Comparison of ENCODE assay signal across 1 cellular context in genomic region chr7:140533394-140533872, GRCh38.
A peak's percentile ranks its signal among the peaks of the same experiment; 100 is the strongest.
TF ChIP-seq lines count a peak whose summit lies in the region.

No MANE protein-coding gene starts in this region.

TF ChIP-seq in K562, 482 proteins besides CTCF, POLR2A, EP300 and RAD21 (continued from another document and continues in another):
- TF ChIP-seq ZBTB43 (CRISPR knock-in tag; IDR thresholded peaks at IDR 0.05) = no peak
- TF ChIP-seq THRAP3 (IDR thresholded peaks at IDR 0.05; ENCODE audit: borderline replicate concordance) = no peak
- no peak for TF ChIP-seq SRSF7 (optimal IDR thresholded peaks at IDR 0.05; ENCODE audit: low read depth, low read length)
- TF ChIP-seq CREB3 (tag; conservative IDR thresholded peaks at IDR 0.05; ENCODE audit: low read depth) = no peak
- no peak for TF ChIP-seq MECOM (CRISPR knock-in tag; IDR thresholded peaks at IDR 0.05)
- TF ChIP-seq NBN (IDR thresholded peaks at IDR 0.05; ENCODE audit: low read depth) = no peak
- TF ChIP-seq, protein P1, sequence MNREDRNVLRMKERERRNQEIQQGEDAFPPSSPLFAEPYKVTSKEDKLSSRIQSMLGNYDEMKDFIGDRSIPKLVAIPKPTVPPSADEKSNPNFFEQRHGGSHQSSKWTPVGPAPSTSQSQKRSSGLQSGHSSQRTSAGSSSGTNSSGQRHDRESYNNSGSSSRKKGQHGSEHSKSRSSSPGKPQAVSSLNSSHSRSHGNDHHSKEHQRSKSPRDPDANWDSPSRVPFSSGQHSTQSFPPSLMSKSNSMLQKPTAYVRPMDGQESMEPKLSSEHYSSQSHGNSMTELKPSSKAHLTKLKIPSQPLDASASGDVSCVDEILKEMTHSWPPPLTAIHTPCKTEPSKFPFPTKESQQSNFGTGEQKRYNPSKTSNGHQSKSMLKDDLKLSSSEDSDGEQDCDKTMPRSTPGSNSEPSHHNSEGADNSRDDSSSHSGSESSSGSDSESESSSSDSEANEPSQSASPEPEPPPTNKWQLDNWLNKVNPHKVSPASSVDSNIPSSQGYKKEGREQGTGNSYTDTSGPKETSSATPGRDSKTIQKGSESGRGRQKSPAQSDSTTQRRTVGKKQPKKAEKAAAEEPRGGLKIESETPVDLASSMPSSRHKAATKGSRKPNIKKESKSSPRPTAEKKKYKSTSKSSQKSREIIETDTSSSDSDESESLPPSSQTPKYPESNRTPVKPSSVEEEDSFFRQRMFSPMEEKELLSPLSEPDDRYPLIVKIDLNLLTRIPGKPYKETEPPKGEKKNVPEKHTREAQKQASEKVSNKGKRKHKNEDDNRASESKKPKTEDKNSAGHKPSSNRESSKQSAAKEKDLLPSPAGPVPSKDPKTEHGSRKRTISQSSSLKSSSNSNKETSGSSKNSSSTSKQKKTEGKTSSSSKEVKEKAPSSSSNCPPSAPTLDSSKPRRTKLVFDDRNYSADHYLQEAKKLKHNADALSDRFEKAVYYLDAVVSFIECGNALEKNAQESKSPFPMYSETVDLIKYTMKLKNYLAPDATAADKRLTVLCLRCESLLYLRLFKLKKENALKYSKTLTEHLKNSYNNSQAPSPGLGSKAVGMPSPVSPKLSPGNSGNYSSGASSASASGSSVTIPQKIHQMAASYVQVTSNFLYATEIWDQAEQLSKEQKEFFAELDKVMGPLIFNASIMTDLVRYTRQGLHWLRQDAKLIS (CRISPR knock-in tag; IDR thresholded peaks at IDR 0.05) = no peak
- TF ChIP-seq ZNF57 (CRISPR knock-in tag; IDR thresholded peaks at IDR 0.05) = no peak
- TF ChIP-seq, protein P2, sequence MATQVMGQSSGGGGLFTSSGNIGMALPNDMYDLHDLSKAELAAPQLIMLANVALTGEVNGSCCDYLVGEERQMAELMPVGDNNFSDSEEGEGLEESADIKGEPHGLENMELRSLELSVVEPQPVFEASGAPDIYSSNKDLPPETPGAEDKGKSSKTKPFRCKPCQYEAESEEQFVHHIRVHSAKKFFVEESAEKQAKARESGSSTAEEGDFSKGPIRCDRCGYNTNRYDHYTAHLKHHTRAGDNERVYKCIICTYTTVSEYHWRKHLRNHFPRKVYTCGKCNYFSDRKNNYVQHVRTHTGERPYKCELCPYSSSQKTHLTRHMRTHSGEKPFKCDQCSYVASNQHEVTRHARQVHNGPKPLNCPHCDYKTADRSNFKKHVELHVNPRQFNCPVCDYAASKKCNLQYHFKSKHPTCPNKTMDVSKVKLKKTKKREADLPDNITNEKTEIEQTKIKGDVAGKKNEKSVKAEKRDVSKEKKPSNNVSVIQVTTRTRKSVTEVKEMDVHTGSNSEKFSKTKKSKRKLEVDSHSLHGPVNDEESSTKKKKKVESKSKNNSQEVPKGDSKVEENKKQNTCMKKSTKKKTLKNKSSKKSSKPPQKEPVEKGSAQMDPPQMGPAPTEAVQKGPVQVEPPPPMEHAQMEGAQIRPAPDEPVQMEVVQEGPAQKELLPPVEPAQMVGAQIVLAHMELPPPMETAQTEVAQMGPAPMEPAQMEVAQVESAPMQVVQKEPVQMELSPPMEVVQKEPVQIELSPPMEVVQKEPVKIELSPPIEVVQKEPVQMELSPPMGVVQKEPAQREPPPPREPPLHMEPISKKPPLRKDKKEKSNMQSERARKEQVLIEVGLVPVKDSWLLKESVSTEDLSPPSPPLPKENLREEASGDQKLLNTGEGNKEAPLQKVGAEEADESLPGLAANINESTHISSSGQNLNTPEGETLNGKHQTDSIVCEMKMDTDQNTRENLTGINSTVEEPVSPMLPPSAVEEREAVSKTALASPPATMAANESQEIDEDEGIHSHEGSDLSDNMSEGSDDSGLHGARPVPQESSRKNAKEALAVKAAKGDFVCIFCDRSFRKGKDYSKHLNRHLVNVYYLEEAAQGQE (CRISPR knock-in tag; IDR thresholded peaks at IDR 0.05; ENCODE audit: low read depth) = no peak
- TF ChIP-seq ZNF668 (CRISPR knock-in tag; IDR thresholded peaks at IDR 0.05) = no peak
- no peak for TF ChIP-seq TSC22D4 (tag; IDR thresholded peaks at IDR 0.05)
- TF ChIP-seq ESRRA (IDR thresholded peaks at IDR 0.05; ENCODE audit: borderline replicate concordance, low read depth) = 0 out of 2 replicates have a peak, but pooled peaks have one; percentile 27
- no peak for TF ChIP-seq ZNF740 (CRISPR knock-in tag; IDR thresholded peaks at IDR 0.05)
- TF ChIP-seq ZNF740 (tag; IDR thresholded peaks at IDR 0.05) = no peak
- TF ChIP-seq FOSL1 (tag; conservative IDR thresholded peaks at IDR 0.05) = no peak
- no peak for TF ChIP-seq IFI16 (CRISPR knock-in tag; IDR thresholded peaks at IDR 0.05)
- no peak for TF ChIP-seq JUND (IDR thresholded peaks at IDR 0.05; ENCODE audit: borderline replicate concordance, low read depth, low read length)
- peak; percentile 29; the same call in 1 of the 3 replicates for TF ChIP-seq JUND (tag; IDR thresholded peaks at IDR 0.05; ENCODE audit: borderline replicate concordance, low read depth, low read length)
- TF ChIP-seq MAFF (IDR thresholded peaks at IDR 0.05; ENCODE audit: low read length) = no peak
- no peak for TF ChIP-seq HSF4 (CRISPR knock-in tag; IDR thresholded peaks at IDR 0.05; ENCODE audit: borderline replicate concordance)
- TF ChIP-seq SMARCC2 (IDR thresholded peaks at IDR 0.05; ENCODE audit: low read depth) = no peak
- no peak for TF ChIP-seq BCL6 (CRISPR knock-in tag; IDR thresholded peaks at IDR 0.05)
- TF ChIP-seq CREBBP (IDR thresholded peaks at IDR 0.05; ENCODE audit: low read depth, low read length) = no peak
- TF ChIP-seq STAG1 (CRISPR knock-in tag; IDR thresholded peaks at IDR 0.05; ENCODE audit: borderline replicate concordance) = no peak
- TF ChIP-seq GATAD2B (IDR thresholded peaks at IDR 0.05; ENCODE audit: borderline replicate concordance) = no peak
- TF ChIP-seq RBM25 (IDR thresholded peaks at IDR 0.05; ENCODE audit: low read depth, low read length, severe bottlenecking) = no peak
- no peak for TF ChIP-seq NUFIP1 (IDR thresholded peaks at IDR 0.05; ENCODE audit: partially characterized antibody)
- TF ChIP-seq CBX8 (IDR thresholded peaks at IDR 0.05; ENCODE audit: borderline replicate concordance, extremely low read depth, low read depth, low read length, poor library complexity, severe bottlenecking) = no peak
- no peak for TF ChIP-seq ZNF583 (CRISPR knock-in tag; IDR thresholded peaks at IDR 0.05)
- no peak for TF ChIP-seq ZBTB33 (CRISPR knock-in tag; IDR thresholded peaks at IDR 0.05)
- TF ChIP-seq RFX1 (IDR thresholded peaks at IDR 0.05) = no peak
- no peak for TF ChIP-seq TEAD2 (tag; IDR thresholded peaks at IDR 0.05)
- TF ChIP-seq JUN (IDR thresholded peaks at IDR 0.05; ENCODE audit: borderline replicate concordance, low read depth, low read length) = no peak
- TF ChIP-seq JUN (CRISPR knock-in tag; IDR thresholded peaks at IDR 0.05; ENCODE audit: borderline replicate concordance) = no peak
- TF ChIP-seq SAP30 (IDR thresholded peaks at IDR 0.05; ENCODE audit: borderline replicate concordance, insufficient read depth, low read depth, low read length, poor library complexity, severe bottlenecking) = no peak
- TF ChIP-seq TBP (optimal IDR thresholded peaks at IDR 0.05; ENCODE audit: low read depth, low read length) = no peak
- TF ChIP-seq ARID1B (IDR thresholded peaks at IDR 0.05) = peak; percentile 43; the same call in 1 of the 2 replicates
- TF ChIP-seq EZH2 (IDR thresholded peaks at IDR 0.05; ENCODE audit: borderline replicate concordance, low read depth, low read length) = no peak
- no peak for TF ChIP-seq FOS (IDR thresholded peaks at IDR 0.05; ENCODE audit: extremely low read depth, insufficient read length)
- no peak for TF ChIP-seq HINFP (tag; conservative IDR thresholded peaks at IDR 0.05; ENCODE audit: low read depth)
- TF ChIP-seq ELF4 (CRISPR knock-in tag; IDR thresholded peaks at IDR 0.05) = no peak
- TF ChIP-seq, protein P3, sequence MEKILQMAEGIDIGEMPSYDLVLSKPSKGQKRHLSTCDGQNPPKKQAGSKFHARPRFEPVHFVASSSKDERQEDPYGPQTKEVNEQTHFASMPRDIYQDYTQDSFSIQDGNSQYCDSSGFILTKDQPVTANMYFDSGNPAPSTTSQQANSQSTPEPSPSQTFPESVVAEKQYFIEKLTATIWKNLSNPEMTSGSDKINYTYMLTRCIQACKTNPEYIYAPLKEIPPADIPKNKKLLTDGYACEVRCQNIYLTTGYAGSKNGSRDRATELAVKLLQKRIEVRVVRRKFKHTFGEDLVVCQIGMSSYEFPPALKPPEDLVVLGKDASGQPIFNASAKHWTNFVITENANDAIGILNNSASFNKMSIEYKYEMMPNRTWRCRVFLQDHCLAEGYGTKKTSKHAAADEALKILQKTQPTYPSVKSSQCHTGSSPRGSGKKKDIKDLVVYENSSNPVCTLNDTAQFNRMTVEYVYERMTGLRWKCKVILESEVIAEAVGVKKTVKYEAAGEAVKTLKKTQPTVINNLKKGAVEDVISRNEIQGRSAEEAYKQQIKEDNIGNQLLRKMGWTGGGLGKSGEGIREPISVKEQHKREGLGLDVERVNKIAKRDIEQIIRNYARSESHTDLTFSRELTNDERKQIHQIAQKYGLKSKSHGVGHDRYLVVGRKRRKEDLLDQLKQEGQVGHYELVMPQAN (IDR thresholded peaks at IDR 0.05; ENCODE audit: borderline replicate concordance) = no peak
- TF ChIP-seq, protein P4, sequence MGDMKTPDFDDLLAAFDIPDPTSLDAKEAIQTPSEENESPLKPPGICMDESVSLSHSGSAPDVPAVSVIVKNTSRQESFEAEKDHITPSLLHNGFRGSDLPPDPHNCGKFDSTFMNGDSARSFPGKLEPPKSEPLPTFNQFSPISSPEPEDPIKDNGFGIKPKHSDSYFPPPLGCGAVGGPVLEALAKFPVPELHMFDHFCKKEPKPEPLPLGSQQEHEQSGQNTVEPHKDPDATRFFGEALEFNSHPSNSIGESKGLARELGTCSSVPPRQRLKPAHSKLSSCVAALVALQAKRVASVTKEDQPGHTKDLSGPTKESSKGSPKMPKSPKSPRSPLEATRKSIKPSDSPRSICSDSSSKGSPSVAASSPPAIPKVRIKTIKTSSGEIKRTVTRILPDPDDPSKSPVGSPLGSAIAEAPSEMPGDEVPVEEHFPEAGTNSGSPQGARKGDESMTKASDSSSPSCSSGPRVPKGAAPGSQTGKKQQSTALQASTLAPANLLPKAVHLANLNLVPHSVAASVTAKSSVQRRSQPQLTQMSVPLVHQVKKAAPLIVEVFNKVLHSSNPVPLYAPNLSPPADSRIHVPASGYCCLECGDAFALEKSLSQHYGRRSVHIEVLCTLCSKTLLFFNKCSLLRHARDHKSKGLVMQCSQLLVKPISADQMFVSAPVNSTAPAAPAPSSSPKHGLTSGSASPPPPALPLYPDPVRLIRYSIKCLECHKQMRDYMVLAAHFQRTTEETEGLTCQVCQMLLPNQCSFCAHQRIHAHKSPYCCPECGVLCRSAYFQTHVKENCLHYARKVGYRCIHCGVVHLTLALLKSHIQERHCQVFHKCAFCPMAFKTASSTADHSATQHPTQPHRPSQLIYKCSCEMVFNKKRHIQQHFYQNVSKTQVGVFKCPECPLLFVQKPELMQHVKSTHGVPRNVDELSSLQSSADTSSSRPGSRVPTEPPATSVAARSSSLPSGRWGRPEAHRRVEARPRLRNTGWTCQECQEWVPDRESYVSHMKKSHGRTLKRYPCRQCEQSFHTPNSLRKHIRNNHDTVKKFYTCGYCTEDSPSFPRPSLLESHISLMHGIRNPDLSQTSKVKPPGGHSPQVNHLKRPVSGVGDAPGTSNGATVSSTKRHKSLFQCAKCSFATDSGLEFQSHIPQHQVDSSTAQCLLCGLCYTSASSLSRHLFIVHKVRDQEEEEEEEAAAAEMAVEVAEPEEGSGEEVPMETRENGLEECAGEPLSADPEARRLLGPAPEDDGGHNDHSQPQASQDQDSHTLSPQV (IDR thresholded peaks at IDR 0.05) = no peak
- TF ChIP-seq SRSF9 (IDR thresholded peaks at IDR 0.05; ENCODE audit: borderline replicate concordance, low read depth, low read length) = no peak
